Comparison of ENCODE assay signal across 35 cellular contexts in the genomic region with DNA sequence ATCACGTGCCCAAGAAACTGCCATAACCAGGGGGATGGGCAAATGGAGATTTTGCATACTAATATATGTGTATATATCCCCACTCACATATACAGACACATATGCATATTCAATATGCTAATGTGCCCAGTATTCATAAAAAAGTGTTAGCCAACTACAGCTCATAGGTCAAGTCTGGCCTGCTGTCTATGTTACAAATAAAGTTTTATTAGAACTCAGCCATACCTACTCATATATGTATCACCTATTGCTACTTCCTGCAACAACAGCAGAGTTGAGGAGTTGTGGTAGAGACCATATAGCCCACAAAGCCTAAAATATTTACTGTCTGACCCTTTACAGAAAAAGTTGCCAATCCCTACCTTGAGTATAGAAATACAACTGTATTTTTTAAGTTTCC.
DNase-seq lines count a peak whose midpoint lies in the region; ATAC-seq, FAIRE-seq and TF ChIP-seq lines count a peak whose summit lies in the region.
"Had no signal": no experiment of that assay in that cellular context is flagged by ENCODE, and none has a peak within 500 bp of the region (broad histone marks: within the 10 kb centered on the region; RNA-seq: fewer than 3 reads in every experiment).

No MANE protein-coding gene starts in this region.

- no peak for DNase-seq in HepG2 (ENCODE audit: low spot score)
- DNase-seq in right lobe of liver, result no peak
- DNase-seq in H54 (ENCODE audit: insufficient read length, low spot score), result no peak
- no peak for DNase-seq in GM12878 (ENCODE audit: low read depth, low spot score)
- DNase-seq in K562 (ENCODE audit: extremely low read depth in 1 of 4, low spot score in 3 of 4), result no peak
- DNase-seq in HTR-8/SVneo (ENCODE audit: insufficient read length, low spot score), result no peak
- no peak for DNase-seq in smooth muscle cell (lab: John Stamatoyannopoulos, UW; ENCODE audit: unreplicated experiment)
- no peak for DNase-seq in NOMO-1 (lab: John Stamatoyannopoulos, UW; ENCODE audit: unreplicated experiment in 2 of 2)
- DNase-seq: 8988T; ACHN; AML-193; BE2C; C1 segment of cervical spinal cord; Caco-2; Calu3; CD4-positive, alpha-beta memory T cell; CD4-positive, alpha-beta T cell; CD4-positive, CD25-positive, alpha-beta regulatory T cell; CD8-positive, alpha-beta memory T cell; CD8-positive, alpha-beta T cell; COR-L47; DMS 273 treated with DMSO at 0.1 percent for 48 hours; DMS153; DMS53; DMS79; DMS79 treated with DMSO at 0.1 percent for 48 hours; DND-41; EL had no signal

- H3K4me3 ChIP-seq in HepG2 (replicated peaks in 1 of 3; ENCODE audit: insufficient read depth in 1 of 3, low read depth in 2 of 3, low read length in 3 of 3), result no peak overlapping the region
- H3K4me3 ChIP-seq in right lobe of liver, result no peak overlapping the region
- no peak overlapping the region for H3K4me3 ChIP-seq in GM12878
- no peak overlapping the region for H3K4me3 ChIP-seq in K562
- no peak overlapping the region for H3K4me3 ChIP-seq in smooth muscle cell
- H3K4me3 ChIP-seq: A549; BLaER1; BLaER1 treated with 17β-estradiol and CSF1 and Interleukin-3, amounts not matched to agents 10 nM and 100 nM had no signal

- WGBS in HepG2 (ENCODE audit: low lambda C conversion rate), result 100% methylated on average over 1 of the region's 1 CpG
- 100% methylated on average over 1 of the region's 1 CpG for WGBS in right lobe of liver (ENCODE audit: insufficient coverage, low coverage, low lambda C conversion rate, missing lambda C conversion rate)
- 100% methylated on average over 1 of the region's 1 CpG for WGBS in GM12878 (ENCODE audit: insufficient coverage, insufficient replicate concordance, low lambda C conversion rate, missing lambda C conversion rate)
- 75% methylated on average over 1 of the region's 1 CpG for WGBS in K562 (ENCODE audit: insufficient coverage, low coverage, missing lambda C conversion rate)
- 100% methylated on average over 1 of the region's 1 CpG for WGBS in smooth muscle cell (ENCODE audit: low lambda C conversion rate)

- RAD21 ChIA-PET in GM12878 (lab: Charles Lee; ENCODE audit: unreplicated experiment), result no interaction called here

- H3K4me2 ChIP-seq in HepG2 (ENCODE audit: low read depth, low read length), result no peak overlapping the region
- no peak overlapping the region for H3K4me2 ChIP-seq in GM12878 (ENCODE audit: control insufficient read depth, insufficient read depth)
- no peak overlapping the region for H3K4me2 ChIP-seq in K562 (ENCODE audit: insufficient read depth, low read length)
- no peak overlapping the region for H3K4me2 ChIP-seq in smooth muscle cell
- H3K4me2 ChIP-seq: A549; BLaER1; BLaER1 treated with 17β-estradiol and CSF1 and Interleukin-3, amounts not matched to agents 10 nM and 100 nM had no signal

- POLR2A ChIA-PET in HepG2 (lab: Yijun Ruan, JAX) (no interaction called here), GM12878 (lab: Charles Lee) (no interaction called here), K562 (lab: Yijun Ruan, JAX) (no interaction called here)

- H3K9ac ChIP-seq in HepG2 (ENCODE audit: insufficient read depth, low read depth, low read length) (no peak overlapping the region), GM12878 (ENCODE audit: control insufficient read depth, insufficient read depth, low read length) (no peak overlapping the region), K562 (ENCODE audit: insufficient read depth in 1 of 2, low read depth in 2 of 2, low read length in 2 of 2) (no peak overlapping the region), smooth muscle cell (ENCODE audit: low read depth) (no peak overlapping the region)
- H3K9ac ChIP-seq: BLaER1; BLaER1 treated with 17β-estradiol and CSF1 and Interleukin-3, amounts not matched to agents 10 nM and 100 nM had no signal

- CTCF ChIA-PET in HepG2 (lab: Yijun Ruan, JAX; ENCODE audit: low intra/inter-chr PET ratio, low total read pairs) (no interaction called here), GM12878 (lab: Yijun Ruan, JAX) (no interaction called here), K562 (lab: Yijun Ruan, JAX; ENCODE audit: low intra/inter-chr PET ratio) (no interaction called here)

- TF ChIP-seq RAD21 in HepG2 (CRISPR knock-in tag; IDR thresholded peaks at IDR 0.05) (no peak), GM12878 (IDR thresholded peaks at IDR 0.05; ENCODE audit: insufficient read depth, low read depth, low read length) (no peak), K562 (CRISPR knock-in tag; conservative IDR thresholded peaks at IDR 0.05 in 1 of 2, IDR thresholded peaks at IDR 0.05 in 1 of 2) (no peak)

- FAIRE-seq in HepG2 (lab: Jason Lieb, UNC) (no peak), H54 (lab: Jason Lieb, UNC) (peak; percentile 70), GM12878 (lab: Jason Lieb, UNC) (no peak), K562 (lab: Jason Lieb, UNC) (no peak), HTR-8/SVneo (lab: Jason Lieb, UNC) (no peak)
- FAIRE-seq: A204.1, A549, D721Med had no signal

- no peaks in the 10 kb centered on the region for H3K9me3 ChIP-seq in HepG2 (ENCODE audit: low read length)
- no peaks in the 10 kb centered on the region for H3K9me3 ChIP-seq in right lobe of liver
- H3K9me3 ChIP-seq in GM12878 (replicated peaks; ENCODE audit: control insufficient read depth, insufficient read depth, low read length), result no peaks in the 10 kb centered on the region
- no peaks in the 10 kb centered on the region for H3K9me3 ChIP-seq in K562 (replicated peaks; ENCODE audit: control insufficient read depth, insufficient read depth, low read depth, low read length)
- no peaks in the 10 kb centered on the region for H3K9me3 ChIP-seq in smooth muscle cell (replicated peaks; ENCODE audit: low read depth)
- H3K9me3 ChIP-seq: A549; BE2C; BLaER1; BLaER1 treated with 17β-estradiol and CSF1 and Interleukin-3, amounts not matched to agents 10 nM and 100 nM; Caco-2 had no signal

- no TSS peak for BruUV-seq in HepG2 (replicated peaks; lab: Mats Ljungman, UMichigan)
- no TSS peak for BruUV-seq in GM12878 (replicated peaks; lab: Mats Ljungman, UMichigan)
- no TSS peak for BruUV-seq in K562 (replicated peaks; lab: Mats Ljungman, UMichigan)

- H3F3A ChIP-seq in smooth muscle cell (ENCODE audit: low read depth), result no peaks in the 10 kb centered on the region

- no peak overlapping the region for H3K27ac ChIP-seq in HepG2 (ENCODE audit: extremely low read length, insufficient read depth, low read length)
- H3K27ac ChIP-seq in right lobe of liver, result no peak overlapping the region
- H3K27ac ChIP-seq in GM12878 (ENCODE audit: control insufficient read depth, insufficient read depth), result no peak overlapping the region
- no peak overlapping the region for H3K27ac ChIP-seq in K562 (ENCODE audit: extremely low read depth, low read depth, low read length)
- H3K27ac ChIP-seq in smooth muscle cell (ENCODE audit: low read depth), result no peak overlapping the region
- H3K27ac ChIP-seq: 22Rv1; A549; BLaER1; BLaER1 treated with 17β-estradiol and CSF1 and Interleukin-3, amounts not matched to agents 10 nM and 100 nM; C4-2B had no signal

- no peak for TF ChIP-seq EP300 in HepG2 (IDR thresholded peaks at IDR 0.05; ENCODE audit: low read depth in 2 of 2, low read length in 2 of 2)
- TF ChIP-seq EP300 in HepG2 (CRISPR knock-in tag; IDR thresholded peaks at IDR 0.05; ENCODE audit: borderline replicate concordance), result no peak
- TF ChIP-seq EP300 in GM12878 (IDR thresholded peaks at IDR 0.05; ENCODE audit: borderline replicate concordance in 1 of 2, control insufficient read depth in 1 of 2, low read depth in 2 of 2, low read length in 2 of 2), result no peak
- TF ChIP-seq EP300 in K562 (IDR thresholded peaks at IDR 0.05; ENCODE audit: low read length), result no peak

- H2AFZ ChIP-seq in HepG2 (ENCODE audit: low read length) (no peak overlapping the region), GM12878 (ENCODE audit: control insufficient read depth, low read depth, low read length) (no peak overlapping the region), K562 (ENCODE audit: low read depth, low read length) (no peak overlapping the region), smooth muscle cell (ENCODE audit: low read depth) (no peak overlapping the region)

- no peaks in the 10 kb centered on the region for H3K27me3 ChIP-seq in HepG2 (ENCODE audit: control insufficient read depth in 1 of 2, insufficient read depth in 2 of 2, low read length in 2 of 2)
- no peaks in the 10 kb centered on the region for H3K27me3 ChIP-seq in right lobe of liver
- no peaks in the 10 kb centered on the region for H3K27me3 ChIP-seq in GM12878 (replicated peaks in 1 of 2; ENCODE audit: control insufficient read depth in 2 of 2, insufficient read depth in 2 of 2, low read length in 1 of 2)
- no peaks in the 10 kb centered on the region for H3K27me3 ChIP-seq in K562 (ENCODE audit: control insufficient read depth in 2 of 2, insufficient read depth in 2 of 2, low read length in 2 of 2)
- H3K27me3 ChIP-seq in smooth muscle cell (ENCODE audit: low read depth), result no peaks in the 10 kb centered on the region
- H3K27me3 ChIP-seq: BE2C; BLaER1; BLaER1 treated with 17β-estradiol and CSF1 and Interleukin-3, amounts not matched to agents 10 nM and 100 nM had no signal

- SMC1A ChIA-PET in GM12878 (lab: Charles Lee; ENCODE audit: uncharacterized antibody, unreplicated experiment), result no interaction called here

- TF ChIP-seq POLR2A in HepG2 (IDR thresholded peaks at IDR 0.05; ENCODE audit: insufficient read depth in 1 of 2, low read depth in 2 of 2, low read length in 2 of 2) (no peak), right lobe of liver (IDR thresholded peaks at IDR 0.05) (no peak), H54 (IDR thresholded peaks at IDR 0.05; ENCODE audit: low read depth, low read length) (no peak), GM12878 (IDR thresholded peaks at IDR 0.05; ENCODE audit: low read depth, low read length) (no peak), K562 (conservative IDR thresholded peaks at IDR 0.05) (no peak)

- H3K4me1 ChIP-seq in HepG2 (ENCODE audit: insufficient read depth, low read length) (no peaks in the 10 kb centered on the region), right lobe of liver (peaks cover 0 to 9% (median 4%) of the 10 kb centered on the region in 4 donors), GM12878 (ENCODE audit: control insufficient read depth, insufficient read depth, low read length) (0 out of 2 replicates have a peak, but pooled peaks cover under 1% of the 10 kb centered on the region), K562 (replicated peaks in 1 of 2; ENCODE audit: control insufficient read depth in 2 of 2, insufficient read depth in 2 of 2, low read length in 2 of 2) (no peaks in the 10 kb centered on the region), smooth muscle cell (ENCODE audit: low read depth) (peaks cover 19% of the 10 kb centered on the region)
- H3K4me1 ChIP-seq: BE2C, Caco-2 had no signal

- no peaks in the 10 kb centered on the region for H3K9me1 ChIP-seq in K562 (ENCODE audit: control insufficient read depth, insufficient read depth, low read length)

- ATAC-seq in HepG2 (no peak), right lobe of liver (no peak), GM12878 (no peak), K562 (no peak)
- ATAC-seq: A549; CD8-positive, alpha-beta T cell had no signal

- H4K20me1 ChIP-seq in HepG2 (ENCODE audit: insufficient read depth, low read length) (no peaks in the 10 kb centered on the region), GM12878 (ENCODE audit: control insufficient read depth, insufficient read depth) (no peaks in the 10 kb centered on the region), K562 (replicated peaks; ENCODE audit: control insufficient read depth, insufficient read depth, low read length) (no peaks in the 10 kb centered on the region), smooth muscle cell (ENCODE audit: low read depth) (peaks cover 2% of the 10 kb centered on the region)
- H4K20me1 ChIP-seq: BLaER1; BLaER1 treated with 17β-estradiol and CSF1 and Interleukin-3, amounts not matched to agents 10 nM and 100 nM had no signal

- TF ChIP-seq CTCF in HepG2 (CRISPR knock-in tag; IDR thresholded peaks at IDR 0.05), result no peak
- TF ChIP-seq CTCF in right lobe of liver (IDR thresholded peaks at IDR 0.05), result no peak
- no peak for TF ChIP-seq CTCF in GM12878 (IDR thresholded peaks at IDR 0.05 in 2 of 3, conservative IDR thresholded peaks at IDR 0.05 in 1 of 3; ENCODE audit: control insufficient read depth in 2 of 3, extremely low read depth in 1 of 3, insufficient read depth in 1 of 3, low read depth in 3 of 3, low read length in 3 of 3)
- no peak for TF ChIP-seq CTCF in K562 (IDR thresholded peaks at IDR 0.05 in 2 of 3, conservative IDR thresholded peaks at IDR 0.05 in 1 of 3; ENCODE audit: insufficient read depth in 2 of 3, low read depth in 1 of 3, low read length in 3 of 3)
- TF ChIP-seq CTCF in smooth muscle cell (IDR thresholded peaks at IDR 0.05; ENCODE audit: borderline replicate concordance, insufficient read depth, poor library complexity, severe bottlenecking), result no peak

- no peaks in the 10 kb centered on the region for H3K79me2 ChIP-seq in HepG2 (ENCODE audit: insufficient read depth, low read length)
- H3K79me2 ChIP-seq in GM12878 (ENCODE audit: control insufficient read depth, insufficient read depth, low read length), result no peaks in the 10 kb centered on the region
- no peaks in the 10 kb centered on the region for H3K79me2 ChIP-seq in K562 (ENCODE audit: control insufficient read depth, insufficient read depth, low read length)
- no peaks in the 10 kb centered on the region for H3K79me2 ChIP-seq in smooth muscle cell (ENCODE audit: low read depth)

- in situ Hi-C loops in HepG2 (cut with HindIII; ENCODE audit: extremely low pct_ligation_motif_present, low pct_unique_long_range_greater_than_20kb) (loop anchor here (10.0 to 25.0 kb wide), 2 partner anchors 396 to 887 kb away; no protein-coding TSS in a partner anchor), GM12878 (cut with MboI) (loop anchor here (10.0 kb wide), 1 partner anchor 396 kb away; no protein-coding TSS in a partner anchor), K562 (cut with MboI) (loop anchor here (25.0 kb wide), 1 partner anchor 512 kb away; no protein-coding TSS in a partner anchor)

- H3K36me3 ChIP-seq in HepG2 (replicated peaks in 1 of 2; ENCODE audit: control insufficient read depth in 1 of 2, insufficient read depth in 2 of 2, low read length in 2 of 2) (no peaks in the 10 kb centered on the region), right lobe of liver (no peaks in the 10 kb centered on the region), GM12878 (ENCODE audit: control insufficient read depth in 2 of 2, insufficient read depth in 2 of 2, low read length in 1 of 2) (peaks cover 0 to 3% of the 10 kb centered on the region in 2 experiments; a peak in 2 of 4 replicates), K562 (ENCODE audit: control insufficient read depth, insufficient read depth, low read length) (peaks cover 6% of the 10 kb centered on the region; the same call in 1 of the 3 replicates), smooth muscle cell (ENCODE audit: low read depth) (peaks cover 5% of the 10 kb centered on the region)
- H3K36me3 ChIP-seq: BE2C had no signal

- intact Hi-C loops in HepG2 (cut with micrococcal nuclease; ENCODE audit: unreplicated experiment) (loop anchor here (10.0 kb wide), 1 partner anchor 156 kb away; no protein-coding TSS in a partner anchor), right lobe of liver (cut with DNase I) (no loop called here), GM12878 (cut with micrococcal nuclease; ENCODE audit: unreplicated experiment) (loop anchor here (10.0 kb wide), 2 partner anchors 236 to 696 kb away; no protein-coding TSS in a partner anchor), K562 (cut with micrococcal nuclease) (no loop called here)

Comparison
In these comparisons a context has a peak if more than half of its experiments do, and no peak if none do; other contexts are left out.
1. intact Hi-C loops: an anchor here in HepG2 (10.0 kb wide) and GM12878 (10.0 kb wide); none called in right lobe of liver and K562.